In genomic region chr5:141001466-141001853, GRCh38 we compare ENCODE assay signal across 8 cellular contexts. TPM values are rescaled to one million over a fixed set of nuclear protein-coding genes. Genes with fewer than 3 reads are reported as not detected.
DNase-seq lines count a peak whose midpoint lies in the region; ATAC-seq and TF ChIP-seq lines count a peak whose summit lies in the region.
"Had no signal": no experiment of that assay in that cellular context is flagged by ENCODE, and none has a peak within 500 bp of the region (broad histone marks: within the 10 kb centered on the region; RNA-seq: fewer than 3 reads in every experiment).

No MANE protein-coding gene starts in this region.

- peaks cover 31% of the 10 kb centered on the region for H3F3A ChIP-seq in smooth muscle cell (ENCODE audit: low read depth)

- TF ChIP-seq CTCF in HEK293 (tag by site-specific recombination; IDR thresholded peaks at IDR 0.05), result no peak
- TF ChIP-seq CTCF in RWPE1 (conservative IDR thresholded peaks at IDR 0.05; ENCODE audit: low read depth), result no peak
- no peak for TF ChIP-seq CTCF in smooth muscle cell (IDR thresholded peaks at IDR 0.05; ENCODE audit: borderline replicate concordance, insufficient read depth, poor library complexity, severe bottlenecking)

- peaks cover 4% of the 10 kb centered on the region for H3K79me2 ChIP-seq in smooth muscle cell (ENCODE audit: low read depth)

- 6% methylated on average over 9 of the region's 9 CpGs for WGBS in smooth muscle cell (ENCODE audit: low lambda C conversion rate)

- peak overlapping the region; percentile 62; the same call in 1 of the 2 replicates for H3K27ac ChIP-seq in HEK293 (ENCODE audit: extremely low read depth, low read depth, low read length)
- peak overlapping the region; percentile 98 for H3K27ac ChIP-seq in RWPE1
- peak overlapping the region; percentile 32 for H3K27ac ChIP-seq in smooth muscle cell (ENCODE audit: low read depth)

- H3K4me3 ChIP-seq in HEK293 (ENCODE audit: low read depth, low read length), result peak overlapping the region; percentile 39
- H3K4me3 ChIP-seq in smooth muscle cell, result peak overlapping the region; percentile 54
- H3K4me3 ChIP-seq: K562 had no signal

- CTCF ChIA-PET in HEK293 (lab: Yijun Ruan, JAX), result interaction anchor here (0.6 to 1.2 kb wide), 3 partner anchors 25 to 328 kb away, joined by 3 to 12 read pairs (median 4); no protein-coding TSS in a partner anchor
- CTCF ChIA-PET in RWPE1 (lab: Yijun Ruan, JAX), result interaction anchor here (0.6 to 3.1 kb wide), 3 partner anchors 75 to 566 kb away, joined by 3 to 12 read pairs (median 3); partner anchors contain the start of gene PCDHAC1

- H4K20me1 ChIP-seq in smooth muscle cell (ENCODE audit: low read depth), result peaks cover 6% of the 10 kb centered on the region

- H2AFZ ChIP-seq in smooth muscle cell (ENCODE audit: low read depth), result peak overlapping the region; percentile 57

- DNase-seq in RWPE1 (ENCODE audit: low spot score) (peak; percentile 96), glomerular visceral epithelial cell (ENCODE audit: extremely low spot score) (peak; percentile 25), smooth muscle cell (lab: John Stamatoyannopoulos, UW; ENCODE audit: unreplicated experiment) (no peak), T1000 (lab: John Stamatoyannopoulos, UW) (no peak)
- no peak for DNase-seq in activated CD4-positive, alpha-beta T cell treated with anti-CD3 and anti-CD28 coated beads for 48 hours

- ATAC-seq in GM19397 (IDR thresholded peaks at IDR 0.05; ENCODE audit: unreplicated experiment), result no peak
- ATAC-seq: K562 had no signal

- H3K27me3 ChIP-seq in smooth muscle cell (ENCODE audit: low read depth), result no peaks in the 10 kb centered on the region

- H3K9me3 ChIP-seq in HEK293 (ENCODE audit: control insufficient read depth, insufficient read depth, low read depth, low read length) (no peaks in the 10 kb centered on the region), smooth muscle cell (replicated peaks; ENCODE audit: low read depth) (no peaks in the 10 kb centered on the region)

- peak overlapping the region; percentile 87 for H3K4me2 ChIP-seq in smooth muscle cell

- H3K36me3 ChIP-seq in HEK293 (ENCODE audit: control insufficient read depth in 2 of 2, insufficient read depth in 1 of 2, low read length in 2 of 2) (no peaks in the 10 kb centered on the region), smooth muscle cell (ENCODE audit: low read depth) (no peaks in the 10 kb centered on the region)

- H3K4me1 ChIP-seq in HEK293 (ENCODE audit: control insufficient read depth, insufficient read depth, low read length) (peaks cover 24% of the 10 kb centered on the region), smooth muscle cell (ENCODE audit: low read depth) (peaks cover 42% of the 10 kb centered on the region)

- POLR2A ChIA-PET in HEK293 (lab: Yijun Ruan, JAX), result interaction anchor here (0.8 kb wide), 1 partner anchor 76 kb away, joined by 3 read pairs; the partner anchor contains the start of gene PCDHAC1
- POLR2A ChIA-PET in RWPE1 (lab: Yijun Ruan, JAX; ENCODE audit: low non-redundant PET), result no interaction called here

- peak overlapping the region; percentile 33 for H3K9ac ChIP-seq in smooth muscle cell (ENCODE audit: low read depth)

TF ChIP-seq in HEK293, 187 proteins besides CTCF, POLR2A, EP300 and RAD21:
- no peak for TF ChIP-seq ZBTB8A (tag by site-specific recombination; IDR thresholded peaks at IDR 0.05)
- peak; percentile 28; the same call in 1 of the 2 replicates for TF ChIP-seq SP3 (tag by site-specific recombination; IDR thresholded peaks at IDR 0.05)

RNA-seq across cellular contexts. Expression of gene PCDHAC2, which starts 35.2 kb away (rescaled TPM):
- total RNA-seq in smooth muscle cell, result 5.2 and 7.4 TPM in 2 replicates
- polyA plus RNA-seq in smooth muscle cell, result 3.5 and 4.7 TPM in 2 replicates
- total RNA-seq: K562 had no signal

RNA-seq across cellular contexts. Expression of gene PCDHB1, which starts 49.7 kb away (rescaled TPM):
- 0.04 and 0.22 TPM in 2 replicates for total RNA-seq in smooth muscle cell
- polyA plus RNA-seq in smooth muscle cell, result not detected in 2 replicates
- total RNA-seq: K562 had no signal
- polyA plus RNA-seq: K562 had no signal

Comparison
In these comparisons a context has a peak if more than half of its experiments do, and no peak if none do; other contexts are left out.
1. H3K27ac ChIP-seq: peak in every context shown above with its lines; median percentile 98 in RWPE1; 62 in HEK293; 32 in smooth muscle cell.
2. DNase-seq: peak in RWPE1 (single experiment) and glomerular visceral epithelial cell (single experiment); none in smooth muscle cell (single experiment), activated CD4-positive, alpha-beta T cell treated with anti-CD3 and anti-CD28 coated beads for 48 hours (single experiment) and T1000 (single experiment).